In genomic region chr1:175089319-175089718, GRCh38 we compare ENCODE assay signal across 17 cellular contexts. TPM values are rescaled to one million over a fixed set of nuclear protein-coding genes. Genes with fewer than 3 reads are reported as not detected.
"Had no signal": no experiment of that assay in that cellular context is flagged by ENCODE, and none has a peak within 500 bp of the region (broad histone marks: within the 10 kb centered on the region; RNA-seq: fewer than 3 reads in every experiment).

No MANE protein-coding gene starts in this region.

- H3K27ac Mint-ChIP-seq: activated CD4-positive, alpha-beta memory T cell treated with anti-CD3 and anti-CD28 coated beads, Interleukin-2, amount 10 ng/mL, durations not matched to agents 7 days and 5 days; naive B cell had no signal

- H3K4me3 Mint-ChIP-seq: activated CD4-positive, alpha-beta memory T cell treated with anti-CD3 and anti-CD28 coated beads, Interleukin-2, amount 10 ng/mL, durations not matched to agents 7 days and 5 days; naive B cell had no signal

- H3K36me3 Mint-ChIP-seq: naive B cell had no signal

- H3K9me3 ChIP-seq: gastrocnemius medialis, lower lobe of right lung, prostate gland, stomach, thoracic aorta had no signal

- ATAC-seq: gastrocnemius medialis, lower lobe of right lung had no signal

- H3K27ac ChIP-seq: cardiac muscle cell, gastrocnemius medialis, hepatocyte, lower lobe of right lung, prostate gland, stomach, thoracic aorta had no signal

- DNase-seq: activated CD4-positive, alpha-beta memory T cell treated with anti-CD3 and anti-CD28 coated beads, Interleukin-2, amount 10 ng/mL, durations not matched to agents 7 days and 5 days; activated naive CD4-positive, alpha-beta T cell treated with Interleukin-2 at 50 U/mL for 16 hours; lower lobe of right lung; midbrain; naive B cell; occipital lobe; stomach; T-helper 9 cell had no signal

- H3K9me3 Mint-ChIP-seq: activated CD4-positive, alpha-beta memory T cell treated with anti-CD3 and anti-CD28 coated beads, Interleukin-2, amount 10 ng/mL, durations not matched to agents 7 days and 5 days; naive B cell had no signal

- H3K27me3 ChIP-seq: cardiac muscle cell, gastrocnemius medialis, hepatocyte, stomach had no signal

- H3K4me1 Mint-ChIP-seq: activated CD4-positive, alpha-beta memory T cell treated with anti-CD3 and anti-CD28 coated beads, Interleukin-2, amount 10 ng/mL, durations not matched to agents 7 days and 5 days; naive B cell had no signal

RNA-seq across cellular contexts. Expression of gene TNN, which starts 21.7 kb away (rescaled TPM):
- total RNA-seq: activated CD4-positive, alpha-beta memory T cell treated with anti-CD3 and anti-CD28 coated beads, Interleukin-2, amount 10 ng/mL, durations not matched to agents 7 days and 5 days; cardiac muscle cell; endothelial cell of umbilical vein; fibroblast of lung; kidney epithelial cell; thoracic aorta; ureter had no signal
